1 cellular context compared by ENCODE assay signal in the genomic region with DNA sequence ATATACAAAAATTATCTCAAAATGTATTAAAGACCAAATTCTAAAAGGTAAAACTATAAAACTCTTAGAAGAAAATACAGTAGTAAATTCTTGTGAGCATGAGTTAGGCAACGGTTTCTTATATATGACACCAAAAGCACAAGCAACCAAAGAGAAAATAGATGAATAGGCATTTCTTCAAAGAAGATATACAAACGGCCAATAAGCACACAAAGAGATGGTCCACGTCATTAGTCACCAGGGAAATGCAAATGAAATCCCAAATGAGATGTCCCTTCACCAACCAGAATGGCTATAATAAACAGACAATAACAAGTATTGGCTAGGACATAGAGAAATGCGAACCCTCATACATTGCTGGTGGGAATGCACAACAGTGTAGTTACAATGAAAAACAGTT.
TF ChIP-seq lines count a peak whose summit lies in the region.

No MANE protein-coding gene starts in this region.

TF ChIP-seq in HepG2, 621 proteins besides CTCF, POLR2A, EP300 and RAD21:
- peak; percentile 81 for TF ChIP-seq RFX5 (IDR thresholded peaks at IDR 0.05; ENCODE audit: low read depth, low read length)
- TF ChIP-seq KDM4B (CRISPR knock-in tag; IDR thresholded peaks at IDR 0.05): no peak
TF ChIP-seq in HepG2: peak in this region for 1.
